In the genomic region with DNA sequence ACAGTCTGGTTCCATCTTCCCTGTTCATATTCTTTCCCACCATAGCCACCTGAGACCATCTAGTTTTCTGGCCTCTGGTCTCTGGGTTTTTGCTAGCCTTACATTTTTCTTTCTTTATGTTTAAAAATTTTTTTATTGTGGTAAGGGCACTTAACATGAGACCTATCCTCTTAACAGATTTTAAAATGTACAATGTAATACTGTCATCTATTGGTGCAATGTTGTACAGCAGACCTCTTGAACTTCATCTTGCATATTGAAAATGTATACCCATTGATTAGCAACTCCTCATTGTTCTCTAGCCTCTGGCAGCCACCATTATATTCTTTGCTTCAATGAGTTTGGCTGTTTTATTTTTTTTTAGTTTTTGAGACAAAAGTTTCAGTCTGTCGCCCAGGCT, we compare ENCODE assay signal across 14 cellular contexts. TPM values are rescaled to one million over a fixed set of nuclear protein-coding genes. Genes with fewer than 3 reads are reported as not detected.
DNase-seq lines count a peak whose midpoint lies in the region; ATAC-seq, FAIRE-seq and TF ChIP-seq lines count a peak whose summit lies in the region.
"Had no signal": no experiment of that assay in that cellular context is flagged by ENCODE, and none has a peak within 500 bp of the region (broad histone marks: within the 10 kb centered on the region; RNA-seq: fewer than 3 reads in every experiment).

No MANE protein-coding gene starts in this region.

- H3K4me1 Mint-ChIP-seq in natural killer cell, result peaks cover 37 to 45% of the 10 kb centered on the region in 2 donors

- H3K27me3 ChIP-seq in endothelial cell of umbilical vein (ENCODE audit: control insufficient read depth in 2 of 2, insufficient read depth in 2 of 2, low read length in 2 of 2), result no peaks in the 10 kb centered on the region
- H3K27me3 ChIP-seq: BLaER1 treated with 17β-estradiol and CSF1 and Interleukin-3, amounts not matched to agents 10 nM and 100 nM; left lung; pancreas had no signal

- no peak overlapping the region for H3K9ac ChIP-seq in endothelial cell of umbilical vein (replicated peaks; ENCODE audit: extremely low read depth, insufficient read depth, low read length)
- H3K9ac ChIP-seq: BLaER1 treated with 17β-estradiol and CSF1 and Interleukin-3, amounts not matched to agents 10 nM and 100 nM had no signal

- TF ChIP-seq POLR2A in endothelial cell of umbilical vein (IDR thresholded peaks at IDR 0.05; ENCODE audit: low read depth, low read length), result no peak

- BruUV-seq in endothelial cell of umbilical vein (replicated peaks; lab: Mats Ljungman, UMichigan), result no TSS peak

- H3K36me3 ChIP-seq in endothelial cell of umbilical vein (ENCODE audit: control insufficient read depth in 2 of 2, extremely low read depth in 1 of 2, insufficient read depth in 2 of 2, low read length in 2 of 2), result no peaks in the 10 kb centered on the region
- H3K36me3 ChIP-seq: pancreas had no signal

- no peak overlapping the region for H3K4me3 Mint-ChIP-seq in natural killer cell

- H3K27me3 Mint-ChIP-seq in natural killer cell (ENCODE audit: low read depth in 2 of 2), result no peaks in the 10 kb centered on the region

- TF ChIP-seq CTCF in 22Rv1 (IDR thresholded peaks at IDR 0.05) (peak; percentile 27), GM12864 (IDR thresholded peaks at IDR 0.05; ENCODE audit: low read depth, low read length, missing control alignments) (peak; percentile 44), endothelial cell of umbilical vein (IDR thresholded peaks at IDR 0.05; ENCODE audit: extremely low read depth in 1 of 2, insufficient read depth in 1 of 2, low read depth in 1 of 2, low read length in 2 of 2) (no peak), natural killer cell (IDR thresholded peaks at IDR 0.05) (no peak)

- no peaks in the 10 kb centered on the region for H3K9me3 Mint-ChIP-seq in natural killer cell

- CTCF ChIA-PET in endothelial cell of umbilical vein (lab: Charles Lee), result no interaction called here

- peaks cover 18% of the 10 kb centered on the region for H3K36me3 Mint-ChIP-seq in natural killer cell

- H3K79me2 ChIP-seq in endothelial cell of umbilical vein (ENCODE audit: control insufficient read depth, insufficient read depth, low read length), result no peaks in the 10 kb centered on the region

- POLR2A ChIA-PET in endothelial cell of umbilical vein (lab: Charles Lee), result no interaction called here

- DNase-seq in GM12864 (ENCODE audit: low read depth) (no peak), NCI-H446 treated with DMSO at 0.1 percent for 48 hours (lab: John Stamatoyannopoulos, UW) (peak; percentile 4), endothelial cell of umbilical vein (ENCODE audit: low read depth, low spot score) (peak; percentile 3), NCI-H1436 treated with DMSO at 0.1 percent for 48 hours (lab: John Stamatoyannopoulos, UW) (no peak), natural killer cell (no peak)
- DNase-seq in stimulated activated naive CD4-positive, alpha-beta T cell (lab: John Stamatoyannopoulos, UW), result no peak
- DNase-seq: left lung, pancreas had no signal

- dilution Hi-C loops in endothelial cell of umbilical vein (cut with MboI; ENCODE audit: extremely low pct_ligation_motif_present, low sequenced_read_pairs), result no loop called here

- H4K20me1 ChIP-seq in endothelial cell of umbilical vein (replicated peaks; ENCODE audit: control insufficient read depth, extremely low read depth, insufficient read depth, low read length), result no peaks in the 10 kb centered on the region

- no peaks in the 10 kb centered on the region for H3K4me1 ChIP-seq in endothelial cell of umbilical vein (ENCODE audit: control insufficient read depth, extremely low read depth, insufficient read depth, low read length)
- H3K4me1 ChIP-seq: pancreas had no signal

- H3K4me3 ChIP-seq in GM12864 (ENCODE audit: low read depth, low read length) (no peak overlapping the region), endothelial cell of umbilical vein (replicated peaks in 1 of 3; ENCODE audit: insufficient read depth in 1 of 3, low read depth in 1 of 3, low read length in 3 of 3) (no peak overlapping the region)
- H3K4me3 ChIP-seq: BLaER1 treated with 17β-estradiol and CSF1 and Interleukin-3, amounts not matched to agents 10 nM and 100 nM; left lung; pancreas had no signal

- no peak overlapping the region for H3K4me2 ChIP-seq in endothelial cell of umbilical vein (ENCODE audit: insufficient read depth, low read length)

- no peaks in the 10 kb centered on the region for H3K9me1 ChIP-seq in endothelial cell of umbilical vein (replicated peaks; ENCODE audit: control insufficient read depth, extremely low read depth, insufficient read depth, low read length)

- ATAC-seq in HG02840 (IDR thresholded peaks at IDR 0.05; ENCODE audit: low FRiP score, unreplicated experiment), result no peak
- no peak for ATAC-seq in natural killer cell
- ATAC-seq: activated CD4-positive, CD25-positive, alpha-beta regulatory T cell treated with anti-CD3 and anti-CD28 coated beads, Interleukin-2, amount 50 U/mL, for 24 hours; left lung; pancreas; Right ventricle myocardium inferior had no signal

- H3K9me3 ChIP-seq in endothelial cell of umbilical vein (replicated peaks; ENCODE audit: control insufficient read depth, insufficient read depth, low read length), result no peaks in the 10 kb centered on the region
- H3K9me3 ChIP-seq: left lung, pancreas had no signal

- no peak for FAIRE-seq in endothelial cell of umbilical vein (lab: Jason Lieb, UNC)
- FAIRE-seq: frontal cortex, pancreas had no signal

- H3K27ac ChIP-seq in 22Rv1 (no peak overlapping the region), endothelial cell of umbilical vein (ENCODE audit: insufficient read depth, low read depth, low read length) (no peak overlapping the region)
- H3K27ac ChIP-seq: left lung, pancreas had no signal

- H2AFZ ChIP-seq in endothelial cell of umbilical vein (ENCODE audit: low read depth, low read length), result no peak overlapping the region

- intact Hi-C loops in endothelial cell of umbilical vein (cut with micrococcal nuclease) (no loop called here), natural killer cell (cut with micrococcal nuclease) (no loop called here)

- H3K27ac Mint-ChIP-seq in natural killer cell, result no peak overlapping the region

TF ChIP-seq in endothelial cell of umbilical vein, 7 proteins besides CTCF, POLR2A, EP300 and RAD21:
- TF ChIP-seq EZH2 (IDR thresholded peaks at IDR 0.05; ENCODE audit: borderline replicate concordance, low read depth, low read length, severe bottlenecking), result no peak
- no peak for TF ChIP-seq JUN (IDR thresholded peaks at IDR 0.05; ENCODE audit: borderline replicate concordance, insufficient read depth, insufficient read length, low read depth)
- no peak for TF ChIP-seq GATA2 (IDR thresholded peaks at IDR 0.05; ENCODE audit: insufficient read depth, insufficient read length, low read depth, low read length)
- TF ChIP-seq, protein P1, sequence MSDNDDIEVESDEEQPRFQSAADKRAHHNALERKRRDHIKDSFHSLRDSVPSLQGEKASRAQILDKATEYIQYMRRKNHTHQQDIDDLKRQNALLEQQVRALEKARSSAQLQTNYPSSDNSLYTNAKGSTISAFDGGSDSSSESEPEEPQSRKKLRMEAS (IDR thresholded peaks at IDR 0.05; ENCODE audit: insufficient read depth, insufficient read length), result no peak
- TF ChIP-seq MYC (IDR thresholded peaks at IDR 0.05; ENCODE audit: low read depth, low read length), result no peak
- no peak for TF ChIP-seq POLR2AphosphoS5 (IDR thresholded peaks at IDR 0.05; ENCODE audit: insufficient read depth, low read depth, low read length)
- TF ChIP-seq FOS (IDR thresholded peaks at IDR 0.05; ENCODE audit: borderline replicate concordance, insufficient read depth, low read length), result no peak

RNA-seq across cellular contexts. Expression of a gene that starts 39.2 kb away (rescaled TPM):
- not detected in 2 replicates for total RNA-seq in endothelial cell of umbilical vein
- polyA plus RNA-seq in endothelial cell of umbilical vein, result not detected in 2 replicates
- not detected in 2 replicates for polyA plus RNA-seq in endothelial cell of umbilical vein (2011; cell fraction: cytosol; rRNA removed)
- 0.24 TPM in 1 of 2 replicates, not detected in the other for polyA plus RNA-seq in endothelial cell of umbilical vein (2011; cell fraction: nucleus; rRNA removed)
- not detected in 2 replicates for polyA plus RNA-seq in endothelial cell of umbilical vein (2012)
- polyA minus RNA-seq in endothelial cell of umbilical vein, result not detected in 2 replicates
- not detected for polyA minus RNA-seq in endothelial cell of umbilical vein (2011; cell fraction: cytosol; rRNA and poly(A)+ RNA removed)
- polyA minus RNA-seq in endothelial cell of umbilical vein (2011; cell fraction: nucleus; rRNA and poly(A)+ RNA removed), result not detected in 2 replicates
- total RNA-seq in natural killer cell, result 100 to 1,000 TPM; 370 to 545 (median 428) TPM

RNA-seq across cellular contexts. Expression of a gene that starts 56.0 kb away (rescaled TPM):
- 0.72 and 1.4 TPM in 2 replicates for total RNA-seq in endothelial cell of umbilical vein
- polyA plus RNA-seq in endothelial cell of umbilical vein, result 0.10 and 0.18 TPM in 2 replicates
- polyA plus RNA-seq in endothelial cell of umbilical vein (2011; cell fraction: cytosol; rRNA removed), result 0.30 and 0.32 TPM in 2 replicates
- polyA plus RNA-seq in endothelial cell of umbilical vein (2011; cell fraction: nucleus; rRNA removed), result 0.80 and 0.90 TPM in 2 replicates
- 1.2 TPM in 2 replicates for polyA plus RNA-seq in endothelial cell of umbilical vein (2012)
- polyA minus RNA-seq in endothelial cell of umbilical vein, result 0.15 and 0.32 TPM in 2 replicates
- not detected for polyA minus RNA-seq in endothelial cell of umbilical vein (2011; cell fraction: cytosol; rRNA and poly(A)+ RNA removed)
- polyA minus RNA-seq in endothelial cell of umbilical vein (2011; cell fraction: nucleus; rRNA and poly(A)+ RNA removed), result 0.29 and 0.48 TPM in 2 replicates
- total RNA-seq in natural killer cell, result 100 to 1,000 TPM; 224 to 249 (median 233) TPM

Comparison
In these comparisons a context has a peak if more than half of its experiments do, and no peak if none do; other contexts are left out.
1. CTCF ChIP-seq: peak in 22Rv1 (single experiment) and GM12864 (single experiment); none in endothelial cell of umbilical vein (0 of 2) and natural killer cell (single experiment).
2. DNase-seq: peak in NCI-H446 treated with DMSO at 0.1 percent for 48 hours (single experiment) and endothelial cell of umbilical vein (single experiment); none in GM12864 (single experiment), stimulated activated naive CD4-positive, alpha-beta T cell (0 of 6), NCI-H1436 treated with DMSO at 0.1 percent for 48 hours (single experiment) and natural killer cell (single experiment).
3. RNA of a gene that starts 39.2 kb away (total RNA-seq): 370 to 545 TPM in natural killer cell; not detected in endothelial cell of umbilical vein; every median in the first group is over 100 times any median in the second.
4. RNA of a gene that starts 56.0 kb away (total RNA-seq): 224 to 249 TPM in natural killer cell; 0.72 to 1.4 TPM in endothelial cell of umbilical vein; every median in the first group is over 10 times any median in the second.